2 cellular contexts compared by ENCODE assay signal in the genomic region with DNA sequence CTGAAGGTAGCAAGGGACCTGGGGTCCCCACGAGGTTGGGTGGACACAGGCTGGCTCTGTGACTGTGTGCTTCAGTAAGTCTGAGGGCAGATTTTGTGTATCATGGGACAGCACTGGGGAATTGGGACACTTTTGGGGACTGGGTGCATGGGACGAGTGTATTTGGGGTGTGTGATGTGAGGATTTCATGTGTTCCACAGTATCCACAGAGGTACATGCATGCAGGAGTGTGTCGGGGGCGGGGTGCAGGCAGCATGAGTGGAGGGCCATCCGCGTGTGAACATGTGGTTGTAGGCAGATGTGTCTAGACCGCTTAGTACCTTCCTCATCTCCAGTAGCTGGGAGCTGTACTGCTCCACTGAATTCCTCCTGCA.
TF ChIP-seq lines count a peak whose summit lies in the region.

No MANE protein-coding gene starts in this region.

TF ChIP-seq in GM23338, 12 proteins besides CTCF, POLR2A, EP300 and RAD21 (continued from another document):
- TF ChIP-seq, protein P1, sequence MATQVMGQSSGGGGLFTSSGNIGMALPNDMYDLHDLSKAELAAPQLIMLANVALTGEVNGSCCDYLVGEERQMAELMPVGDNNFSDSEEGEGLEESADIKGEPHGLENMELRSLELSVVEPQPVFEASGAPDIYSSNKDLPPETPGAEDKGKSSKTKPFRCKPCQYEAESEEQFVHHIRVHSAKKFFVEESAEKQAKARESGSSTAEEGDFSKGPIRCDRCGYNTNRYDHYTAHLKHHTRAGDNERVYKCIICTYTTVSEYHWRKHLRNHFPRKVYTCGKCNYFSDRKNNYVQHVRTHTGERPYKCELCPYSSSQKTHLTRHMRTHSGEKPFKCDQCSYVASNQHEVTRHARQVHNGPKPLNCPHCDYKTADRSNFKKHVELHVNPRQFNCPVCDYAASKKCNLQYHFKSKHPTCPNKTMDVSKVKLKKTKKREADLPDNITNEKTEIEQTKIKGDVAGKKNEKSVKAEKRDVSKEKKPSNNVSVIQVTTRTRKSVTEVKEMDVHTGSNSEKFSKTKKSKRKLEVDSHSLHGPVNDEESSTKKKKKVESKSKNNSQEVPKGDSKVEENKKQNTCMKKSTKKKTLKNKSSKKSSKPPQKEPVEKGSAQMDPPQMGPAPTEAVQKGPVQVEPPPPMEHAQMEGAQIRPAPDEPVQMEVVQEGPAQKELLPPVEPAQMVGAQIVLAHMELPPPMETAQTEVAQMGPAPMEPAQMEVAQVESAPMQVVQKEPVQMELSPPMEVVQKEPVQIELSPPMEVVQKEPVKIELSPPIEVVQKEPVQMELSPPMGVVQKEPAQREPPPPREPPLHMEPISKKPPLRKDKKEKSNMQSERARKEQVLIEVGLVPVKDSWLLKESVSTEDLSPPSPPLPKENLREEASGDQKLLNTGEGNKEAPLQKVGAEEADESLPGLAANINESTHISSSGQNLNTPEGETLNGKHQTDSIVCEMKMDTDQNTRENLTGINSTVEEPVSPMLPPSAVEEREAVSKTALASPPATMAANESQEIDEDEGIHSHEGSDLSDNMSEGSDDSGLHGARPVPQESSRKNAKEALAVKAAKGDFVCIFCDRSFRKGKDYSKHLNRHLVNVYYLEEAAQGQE (IDR thresholded peaks at IDR 0.05; ENCODE audit: unreplicated experiment) = no peak
- no peak for TF ChIP-seq ETS1 (IDR thresholded peaks at IDR 0.05)

TF ChIP-seq in WTC11, 78 proteins besides CTCF, POLR2A, EP300 and RAD21:
- TF ChIP-seq, protein P2, sequence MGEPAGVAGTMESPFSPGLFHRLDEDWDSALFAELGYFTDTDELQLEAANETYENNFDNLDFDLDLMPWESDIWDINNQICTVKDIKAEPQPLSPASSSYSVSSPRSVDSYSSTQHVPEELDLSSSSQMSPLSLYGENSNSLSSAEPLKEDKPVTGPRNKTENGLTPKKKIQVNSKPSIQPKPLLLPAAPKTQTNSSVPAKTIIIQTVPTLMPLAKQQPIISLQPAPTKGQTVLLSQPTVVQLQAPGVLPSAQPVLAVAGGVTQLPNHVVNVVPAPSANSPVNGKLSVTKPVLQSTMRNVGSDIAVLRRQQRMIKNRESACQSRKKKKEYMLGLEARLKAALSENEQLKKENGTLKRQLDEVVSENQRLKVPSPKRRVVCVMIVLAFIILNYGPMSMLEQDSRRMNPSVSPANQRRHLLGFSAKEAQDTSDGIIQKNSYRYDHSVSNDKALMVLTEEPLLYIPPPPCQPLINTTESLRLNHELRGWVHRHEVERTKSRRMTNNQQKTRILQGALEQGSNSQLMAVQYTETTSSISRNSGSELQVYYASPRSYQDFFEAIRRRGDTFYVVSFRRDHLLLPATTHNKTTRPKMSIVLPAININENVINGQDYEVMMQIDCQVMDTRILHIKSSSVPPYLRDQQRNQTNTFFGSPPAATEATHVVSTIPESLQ (CRISPR knock-in tag; IDR thresholded peaks at IDR 0.05) = no peak
- TF ChIP-seq ELF4 (CRISPR knock-in tag; IDR thresholded peaks at IDR 0.05; ENCODE audit: low read depth) (no peak), PREB (CRISPR knock-in tag; IDR thresholded peaks at IDR 0.05; ENCODE audit: borderline replicate concordance) (no peak), SMAD3 (CRISPR knock-in tag; IDR thresholded peaks at IDR 0.05; ENCODE audit: borderline replicate concordance) (no peak), SOX15 (CRISPR knock-in tag; IDR thresholded peaks at IDR 0.05) (no peak), NFE2L1 (CRISPR knock-in tag; IDR thresholded peaks at IDR 0.05) (no peak), CBFB (CRISPR knock-in tag; IDR thresholded peaks at IDR 0.05; ENCODE audit: low read depth) (no peak), FOXJ3 (CRISPR knock-in tag; IDR thresholded peaks at IDR 0.05; ENCODE audit: borderline replicate concordance) (no peak), SP1 (CRISPR knock-in tag; conservative IDR thresholded peaks at IDR 0.05) (no peak), JAZF1 (CRISPR knock-in tag; IDR thresholded peaks at IDR 0.05) (no peak), ZNF232 (CRISPR knock-in tag; IDR thresholded peaks at IDR 0.05) (no peak), ZNF396 (CRISPR knock-in tag; IDR thresholded peaks at IDR 0.05; ENCODE audit: borderline replicate concordance) (no peak), HMGXB4 (CRISPR knock-in tag; IDR thresholded peaks at IDR 0.05) (no peak)
- TF ChIP-seq, protein P3, sequence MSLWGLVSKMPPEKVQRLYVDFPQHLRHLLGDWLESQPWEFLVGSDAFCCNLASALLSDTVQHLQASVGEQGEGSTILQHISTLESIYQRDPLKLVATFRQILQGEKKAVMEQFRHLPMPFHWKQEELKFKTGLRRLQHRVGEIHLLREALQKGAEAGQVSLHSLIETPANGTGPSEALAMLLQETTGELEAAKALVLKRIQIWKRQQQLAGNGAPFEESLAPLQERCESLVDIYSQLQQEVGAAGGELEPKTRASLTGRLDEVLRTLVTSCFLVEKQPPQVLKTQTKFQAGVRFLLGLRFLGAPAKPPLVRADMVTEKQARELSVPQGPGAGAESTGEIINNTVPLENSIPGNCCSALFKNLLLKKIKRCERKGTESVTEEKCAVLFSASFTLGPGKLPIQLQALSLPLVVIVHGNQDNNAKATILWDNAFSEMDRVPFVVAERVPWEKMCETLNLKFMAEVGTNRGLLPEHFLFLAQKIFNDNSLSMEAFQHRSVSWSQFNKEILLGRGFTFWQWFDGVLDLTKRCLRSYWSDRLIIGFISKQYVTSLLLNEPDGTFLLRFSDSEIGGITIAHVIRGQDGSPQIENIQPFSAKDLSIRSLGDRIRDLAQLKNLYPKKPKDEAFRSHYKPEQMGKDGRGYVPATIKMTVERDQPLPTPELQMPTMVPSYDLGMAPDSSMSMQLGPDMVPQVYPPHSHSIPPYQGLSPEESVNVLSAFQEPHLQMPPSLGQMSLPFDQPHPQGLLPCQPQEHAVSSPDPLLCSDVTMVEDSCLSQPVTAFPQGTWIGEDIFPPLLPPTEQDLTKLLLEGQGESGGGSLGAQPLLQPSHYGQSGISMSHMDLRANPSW (CRISPR knock-in tag; conservative IDR thresholded peaks at IDR 0.05; ENCODE audit: low read depth) = no peak
- TF ChIP-seq, protein P4, sequence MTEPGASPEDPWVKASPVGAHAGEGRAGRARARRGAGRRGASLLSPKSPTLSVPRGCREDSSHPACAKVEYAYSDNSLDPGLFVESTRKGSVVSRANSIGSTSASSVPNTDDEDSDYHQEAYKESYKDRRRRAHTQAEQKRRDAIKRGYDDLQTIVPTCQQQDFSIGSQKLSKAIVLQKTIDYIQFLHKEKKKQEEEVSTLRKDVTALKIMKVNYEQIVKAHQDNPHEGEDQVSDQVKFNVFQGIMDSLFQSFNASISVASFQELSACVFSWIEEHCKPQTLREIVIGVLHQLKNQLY (CRISPR knock-in tag; IDR thresholded peaks at IDR 0.05) = no peak
- TF ChIP-seq, protein P5, sequence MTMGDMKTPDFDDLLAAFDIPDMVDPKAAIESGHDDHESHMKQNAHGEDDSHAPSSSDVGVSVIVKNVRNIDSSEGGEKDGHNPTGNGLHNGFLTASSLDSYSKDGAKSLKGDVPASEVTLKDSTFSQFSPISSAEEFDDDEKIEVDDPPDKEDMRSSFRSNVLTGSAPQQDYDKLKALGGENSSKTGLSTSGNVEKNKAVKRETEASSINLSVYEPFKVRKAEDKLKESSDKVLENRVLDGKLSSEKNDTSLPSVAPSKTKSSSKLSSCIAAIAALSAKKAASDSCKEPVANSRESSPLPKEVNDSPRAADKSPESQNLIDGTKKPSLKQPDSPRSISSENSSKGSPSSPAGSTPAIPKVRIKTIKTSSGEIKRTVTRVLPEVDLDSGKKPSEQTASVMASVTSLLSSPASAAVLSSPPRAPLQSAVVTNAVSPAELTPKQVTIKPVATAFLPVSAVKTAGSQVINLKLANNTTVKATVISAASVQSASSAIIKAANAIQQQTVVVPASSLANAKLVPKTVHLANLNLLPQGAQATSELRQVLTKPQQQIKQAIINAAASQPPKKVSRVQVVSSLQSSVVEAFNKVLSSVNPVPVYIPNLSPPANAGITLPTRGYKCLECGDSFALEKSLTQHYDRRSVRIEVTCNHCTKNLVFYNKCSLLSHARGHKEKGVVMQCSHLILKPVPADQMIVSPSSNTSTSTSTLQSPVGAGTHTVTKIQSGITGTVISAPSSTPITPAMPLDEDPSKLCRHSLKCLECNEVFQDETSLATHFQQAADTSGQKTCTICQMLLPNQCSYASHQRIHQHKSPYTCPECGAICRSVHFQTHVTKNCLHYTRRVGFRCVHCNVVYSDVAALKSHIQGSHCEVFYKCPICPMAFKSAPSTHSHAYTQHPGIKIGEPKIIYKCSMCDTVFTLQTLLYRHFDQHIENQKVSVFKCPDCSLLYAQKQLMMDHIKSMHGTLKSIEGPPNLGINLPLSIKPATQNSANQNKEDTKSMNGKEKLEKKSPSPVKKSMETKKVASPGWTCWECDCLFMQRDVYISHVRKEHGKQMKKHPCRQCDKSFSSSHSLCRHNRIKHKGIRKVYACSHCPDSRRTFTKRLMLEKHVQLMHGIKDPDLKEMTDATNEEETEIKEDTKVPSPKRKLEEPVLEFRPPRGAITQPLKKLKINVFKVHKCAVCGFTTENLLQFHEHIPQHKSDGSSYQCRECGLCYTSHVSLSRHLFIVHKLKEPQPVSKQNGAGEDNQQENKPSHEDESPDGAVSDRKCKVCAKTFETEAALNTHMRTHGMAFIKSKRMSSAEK (CRISPR knock-in tag; IDR thresholded peaks at IDR 0.05; ENCODE audit: borderline replicate concordance) = no peak
- TF ChIP-seq, protein P6, sequence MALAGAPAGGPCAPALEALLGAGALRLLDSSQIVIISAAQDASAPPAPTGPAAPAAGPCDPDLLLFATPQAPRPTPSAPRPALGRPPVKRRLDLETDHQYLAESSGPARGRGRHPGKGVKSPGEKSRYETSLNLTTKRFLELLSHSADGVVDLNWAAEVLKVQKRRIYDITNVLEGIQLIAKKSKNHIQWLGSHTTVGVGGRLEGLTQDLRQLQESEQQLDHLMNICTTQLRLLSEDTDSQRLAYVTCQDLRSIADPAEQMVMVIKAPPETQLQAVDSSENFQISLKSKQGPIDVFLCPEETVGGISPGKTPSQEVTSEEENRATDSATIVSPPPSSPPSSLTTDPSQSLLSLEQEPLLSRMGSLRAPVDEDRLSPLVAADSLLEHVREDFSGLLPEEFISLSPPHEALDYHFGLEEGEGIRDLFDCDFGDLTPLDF (CRISPR knock-in tag; IDR thresholded peaks at IDR 0.05) = no peak
